8 cellular contexts compared by ENCODE assay signal in the genomic region with DNA sequence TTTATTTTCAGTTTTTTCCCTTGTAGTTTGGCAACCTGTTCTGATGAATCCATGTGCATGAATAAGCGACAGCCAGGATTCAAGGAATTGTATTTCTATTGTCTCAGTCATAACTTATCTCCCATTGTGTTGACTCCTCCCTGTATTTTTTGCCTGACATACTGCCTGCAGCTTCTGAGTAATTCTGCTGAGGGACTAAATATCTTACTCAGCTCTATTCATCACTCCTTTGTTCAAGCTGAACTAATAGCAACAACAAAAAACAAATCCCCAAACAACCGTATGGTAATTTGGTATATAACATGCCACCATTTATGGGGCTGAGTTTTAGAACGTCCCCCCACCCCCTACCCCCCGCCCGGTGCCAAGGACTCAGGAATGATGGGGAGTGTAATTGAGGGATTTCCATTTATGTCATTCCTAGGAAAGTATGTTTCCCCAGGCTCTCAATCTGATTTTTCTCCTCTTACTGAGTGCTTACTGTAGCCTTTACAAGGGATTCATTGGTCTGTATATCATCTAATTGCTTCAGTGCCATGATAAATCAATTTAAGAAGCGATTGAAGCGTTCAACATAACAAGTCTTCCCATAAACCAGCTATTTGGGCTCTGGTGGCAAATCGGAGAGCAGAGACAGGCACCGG. TPM values are rescaled to one million over a fixed set of nuclear protein-coding genes. Genes with fewer than 3 reads are reported as not detected.
A peak's percentile ranks its signal among the peaks of the same experiment; 100 is the strongest.
DNase-seq lines count a peak whose midpoint lies in the region; ATAC-seq, FAIRE-seq and TF ChIP-seq lines count a peak whose summit lies in the region.

No MANE protein-coding gene starts in this region.

- peak overlapping the region; percentile 80 for H3K27ac ChIP-seq in astrocyte (ENCODE audit: low read depth, low read length)
- no peak overlapping the region for H3K27ac ChIP-seq in HepG2 (ENCODE audit: extremely low read length, insufficient read depth, low read length)
- H3K27ac ChIP-seq in upper lobe of right lung = peak overlapping the region; percentile 70

- H3K4me3 ChIP-seq in astrocyte (ENCODE audit: insufficient read depth, low read depth, low read length) (peak overlapping the region; percentile 78), HepG2 (replicated peaks in 1 of 3; ENCODE audit: insufficient read depth in 1 of 3, low read depth in 2 of 3, low read length in 3 of 3) (peak overlapping the region; percentile 44 to 61 (median 53)), upper lobe of right lung (peak overlapping the region; percentile 51)

- H3K4me1 ChIP-seq in astrocyte (ENCODE audit: insufficient read depth, low read length) (no peaks in the 10 kb centered on the region), HepG2 (ENCODE audit: insufficient read depth, low read length) (peaks cover 15% of the 10 kb centered on the region), upper lobe of right lung (peaks cover 5% of the 10 kb centered on the region)

- no peaks in the 10 kb centered on the region for H3K36me3 ChIP-seq in astrocyte (ENCODE audit: insufficient read depth, low read length)
- no peaks in the 10 kb centered on the region for H3K36me3 ChIP-seq in HepG2 (replicated peaks in 1 of 2; ENCODE audit: control insufficient read depth in 1 of 2, insufficient read depth in 2 of 2, low read length in 2 of 2)
- H3K36me3 ChIP-seq in upper lobe of right lung = no peaks in the 10 kb centered on the region

- no peaks in the 10 kb centered on the region for H4K20me1 ChIP-seq in astrocyte (ENCODE audit: insufficient read depth, low read length)
- H4K20me1 ChIP-seq in HepG2 (ENCODE audit: insufficient read depth, low read length) = no peaks in the 10 kb centered on the region

- peak; percentile 48 for DNase-seq in AG08395 (ENCODE audit: low spot score)
- DNase-seq in astrocyte (ENCODE audit: low read depth) = peak; percentile 72
- no peak for DNase-seq in HepG2 (ENCODE audit: low spot score)
- DNase-seq in upper lobe of right lung = no peak
- no peak for DNase-seq in SW480 (ENCODE audit: low spot score)
- DNase-seq in activated CD4-positive, alpha-beta T cell treated with anti-CD3 and anti-CD28 coated beads, Interleukin-2, amount 50 U/mL, for 1 hour = no peak

- H3K4me2 ChIP-seq in astrocyte (ENCODE audit: low read length) (peak overlapping the region; percentile 95), HepG2 (ENCODE audit: low read depth, low read length) (peak overlapping the region; percentile 91)

- TF ChIP-seq CTCF in astrocyte (IDR thresholded peaks at IDR 0.05; ENCODE audit: insufficient read depth, low read depth, low read length) (no peak), HepG2 (CRISPR knock-in tag; IDR thresholded peaks at IDR 0.05) (no peak), upper lobe of right lung (IDR thresholded peaks at IDR 0.05) (no peak)

- WGBS in HepG2 (ENCODE audit: low lambda C conversion rate) = 33% methylated on average over 9 of the region's 9 CpGs

- no peak for TF ChIP-seq POLR2A in HepG2 (IDR thresholded peaks at IDR 0.05; ENCODE audit: insufficient read depth in 1 of 2, low read depth in 2 of 2, low read length in 2 of 2)

- H3K79me2 ChIP-seq in astrocyte (ENCODE audit: insufficient read depth, low read length) (no peaks in the 10 kb centered on the region), HepG2 (ENCODE audit: insufficient read depth, low read length) (no peaks in the 10 kb centered on the region)

- H3K27me3 Mint-ChIP-seq in astrocyte (ENCODE audit: low read depth, unreplicated experiment) = no peaks in the 10 kb centered on the region

- POLR2A ChIA-PET in HepG2 (lab: Yijun Ruan, JAX) = no interaction called here

- intact Hi-C loops in HepG2 (cut with micrococcal nuclease; ENCODE audit: unreplicated experiment) = loop anchor here (5.0 kb wide), 2 partner anchors 94 to 339 kb away; a partner anchor contains a TSS
- intact Hi-C loops in upper lobe of right lung (cut with DNase I) = no loop called here

- H3K9me3 Mint-ChIP-seq in astrocyte (ENCODE audit: unreplicated experiment) = peaks cover 3% of the 10 kb centered on the region

- peaks cover 8% of the 10 kb centered on the region for H3K4me1 Mint-ChIP-seq in astrocyte (ENCODE audit: low read depth, unreplicated experiment)

- H3K27me3 ChIP-seq in astrocyte (ENCODE audit: insufficient read depth, low read length) (no peaks in the 10 kb centered on the region), HepG2 (ENCODE audit: control insufficient read depth in 1 of 2, insufficient read depth in 2 of 2, low read length in 2 of 2) (0 out of 5 replicates have a peak, but pooled peaks cover 1 to 4% of the 10 kb centered on the region in 2 experiments), upper lobe of right lung (no peaks in the 10 kb centered on the region)

- ATAC-seq in HG03175 (IDR thresholded peaks at IDR 0.05; ENCODE audit: unreplicated experiment) (peak; percentile 1), HepG2 (peak; percentile 59), upper lobe of right lung (no peak), GM18858 (IDR thresholded peaks at IDR 0.05; ENCODE audit: unreplicated experiment) (no peak)

- CTCF ChIA-PET in HepG2 (lab: Yijun Ruan, JAX; ENCODE audit: low intra/inter-chr PET ratio, low total read pairs) = interaction anchor here (1.3 to 3.7 kb wide), 3 partner anchors 143 to 424 kb away, joined by 3 to 44 read pairs (median 14); a partner anchor contains a TSS

- in situ Hi-C loops in HepG2 (cut with HindIII; ENCODE audit: extremely low pct_ligation_motif_present, low pct_unique_long_range_greater_than_20kb) = loop anchor here (10.0 kb wide), 2 partner anchors 387 to 427 kb away; a partner anchor contains a TSS

- TF ChIP-seq RAD21 in HepG2 (CRISPR knock-in tag; IDR thresholded peaks at IDR 0.05) = no peak

- TF ChIP-seq EP300 in HepG2 (IDR thresholded peaks at IDR 0.05; ENCODE audit: low read depth in 2 of 2, low read length in 2 of 2) = no peak
- no peak for TF ChIP-seq EP300 in HepG2 (CRISPR knock-in tag; IDR thresholded peaks at IDR 0.05; ENCODE audit: borderline replicate concordance)

- peak overlapping the region; percentile 87 for H3K4me3 Mint-ChIP-seq in astrocyte (ENCODE audit: unreplicated experiment)

- no TSS peak for BruUV-seq in HepG2 (replicated peaks; lab: Mats Ljungman, UMichigan)

- H3K9ac ChIP-seq in astrocyte (ENCODE audit: low read length) = peak overlapping the region; percentile 87
- H3K9ac ChIP-seq in HepG2 (ENCODE audit: insufficient read depth, low read depth, low read length) = peak overlapping the region; percentile 19; the same call in 1 of the 2 replicates

- H3K27ac Mint-ChIP-seq in astrocyte (ENCODE audit: unreplicated experiment) = peak overlapping the region; percentile 87

- FAIRE-seq in astrocyte (lab: Jason Lieb, UNC) (peak; percentile 59), HepG2 (lab: Jason Lieb, UNC) (no peak)

- H3K9me3 ChIP-seq in astrocyte (ENCODE audit: insufficient read depth, low read depth, low read length) = no peaks in the 10 kb centered on the region
- no peaks in the 10 kb centered on the region for H3K9me3 ChIP-seq in HepG2 (ENCODE audit: low read length)
- no peaks in the 10 kb centered on the region for H3K9me3 ChIP-seq in upper lobe of right lung

- H2AFZ ChIP-seq in astrocyte (ENCODE audit: low read depth, low read length) = peak overlapping the region; percentile 87
- H2AFZ ChIP-seq in HepG2 (ENCODE audit: low read length) = peak overlapping the region; percentile 85

- no peaks in the 10 kb centered on the region for H3K36me3 Mint-ChIP-seq in astrocyte (ENCODE audit: low read depth, unreplicated experiment)

RNA-seq across cellular contexts. Expression of a gene that starts 40.9 kb away (rescaled TPM):
- total RNA-seq in astrocyte (82.8 and 108 TPM in 2 replicates), HepG2 (2016; rRNA removed; fragmentation: Illumina TruSeq; extraction: Trizol) (399 and 508 TPM in 2 replicates), upper lobe of right lung (335 TPM)
- total RNA-seq in HepG2 (2016; cell fraction: cytosol; rRNA removed; fragmentation: Illumina TruSeq; extraction: Trizol; ENCODE audit: low read depth) = 60.7 and 79.3 TPM in 2 replicates
- 397 and 512 TPM in 2 replicates for total RNA-seq in HepG2 (2016; cell fraction: insoluble cytoplasmic fraction; rRNA removed; fragmentation: Illumina TruSeq; extraction: Trizol)
- 102 and 119 TPM in 2 replicates for total RNA-seq in HepG2 (2016; cell fraction: membrane; rRNA removed; fragmentation: Illumina TruSeq; extraction: Trizol)
- total RNA-seq in HepG2 (2016; cell fraction: nucleus; rRNA removed; fragmentation: Illumina TruSeq; extraction: Trizol) = 218 and 251 TPM in 2 replicates
- polyA plus RNA-seq in HepG2 (2011; rRNA removed) = 163 and 178 TPM in 2 replicates
- polyA plus RNA-seq in HepG2 (2011; cell fraction: cytosol; rRNA removed) = 98.0 and 194 TPM in 2 replicates
- polyA plus RNA-seq in HepG2 (2011; cell fraction: nucleus; rRNA removed) = 119 and 175 TPM in 2 replicates
- 153 and 212 TPM in 2 replicates for polyA plus RNA-seq in HepG2 (2012)
- polyA plus RNA-seq in HepG2 (2016; cell fraction: cytosol; fragmentation: Illumina TruSeq; extraction: Trizol; ENCODE audit: low read depth) = 35.4 and 40.3 TPM in 2 replicates
- 332 and 336 TPM in 2 replicates for polyA plus RNA-seq in HepG2 (2016; cell fraction: insoluble cytoplasmic fraction; fragmentation: Illumina TruSeq; extraction: Trizol; ENCODE audit: low read depth)
- polyA plus RNA-seq in HepG2 (2016; cell fraction: membrane; fragmentation: Illumina TruSeq; extraction: Trizol; ENCODE audit: low read depth) = 57.1 and 67.7 TPM in 2 replicates
- polyA plus RNA-seq in HepG2 (2016; cell fraction: nucleus; fragmentation: Illumina TruSeq; extraction: Trizol; ENCODE audit: insufficient read depth, low read depth) = 221 and 269 TPM in 2 replicates
- polyA minus RNA-seq in HepG2 (2011; rRNA and poly(A)+ RNA removed; ENCODE audit: low replicate concordance) = 271 and 288 TPM in 2 replicates
- 117 and 147 TPM in 2 replicates for polyA minus RNA-seq in HepG2 (2011; cell fraction: cytosol; rRNA and poly(A)+ RNA removed)
- 131 and 184 TPM in 2 replicates for polyA minus RNA-seq in HepG2 (2011; cell fraction: nucleus; rRNA and poly(A)+ RNA removed)

RNA-seq across cellular contexts. Expression of a gene that starts 55.6 kb away (rescaled TPM):
- total RNA-seq in astrocyte (25.9 and 33.1 TPM in 2 replicates), HepG2 (2016; rRNA removed; fragmentation: Illumina TruSeq; extraction: Trizol) (11.2 and 14.9 TPM in 2 replicates), upper lobe of right lung (22.4 TPM)
- total RNA-seq in HepG2 (2016; cell fraction: cytosol; rRNA removed; fragmentation: Illumina TruSeq; extraction: Trizol; ENCODE audit: low read depth) = 3.2 and 3.7 TPM in 2 replicates
- total RNA-seq in HepG2 (2016; cell fraction: insoluble cytoplasmic fraction; rRNA removed; fragmentation: Illumina TruSeq; extraction: Trizol) = 13.3 and 15.4 TPM in 2 replicates
- total RNA-seq in HepG2 (2016; cell fraction: membrane; rRNA removed; fragmentation: Illumina TruSeq; extraction: Trizol) = 7.0 and 8.4 TPM in 2 replicates
- total RNA-seq in HepG2 (2016; cell fraction: nucleus; rRNA removed; fragmentation: Illumina TruSeq; extraction: Trizol) = 3.7 and 5.8 TPM in 2 replicates
- polyA plus RNA-seq in HepG2 (2011; rRNA removed) = 4.9 and 6.4 TPM in 2 replicates
- polyA plus RNA-seq in HepG2 (2011; cell fraction: cytosol; rRNA removed) = 6.7 and 7.1 TPM in 2 replicates
- polyA plus RNA-seq in HepG2 (2011; cell fraction: nucleus; rRNA removed) = 2.5 TPM in 2 replicates
- polyA plus RNA-seq in HepG2 (2012) = 6.2 and 6.6 TPM in 2 replicates
- 1.0 and 1.2 TPM in 2 replicates for polyA plus RNA-seq in HepG2 (2016; cell fraction: cytosol; fragmentation: Illumina TruSeq; extraction: Trizol; ENCODE audit: low read depth)
- 16.1 and 16.3 TPM in 2 replicates for polyA plus RNA-seq in HepG2 (2016; cell fraction: insoluble cytoplasmic fraction; fragmentation: Illumina TruSeq; extraction: Trizol; ENCODE audit: low read depth)
- polyA plus RNA-seq in HepG2 (2016; cell fraction: membrane; fragmentation: Illumina TruSeq; extraction: Trizol; ENCODE audit: low read depth) = 2.5 and 2.7 TPM in 2 replicates
- polyA plus RNA-seq in HepG2 (2016; cell fraction: nucleus; fragmentation: Illumina TruSeq; extraction: Trizol; ENCODE audit: insufficient read depth, low read depth) = 5.1 and 5.5 TPM in 2 replicates
- polyA minus RNA-seq in HepG2 (2011; rRNA and poly(A)+ RNA removed; ENCODE audit: low replicate concordance) = 3.0 and 11.3 TPM in 2 replicates
- 8.5 and 9.0 TPM in 2 replicates for polyA minus RNA-seq in HepG2 (2011; cell fraction: cytosol; rRNA and poly(A)+ RNA removed)
- polyA minus RNA-seq in HepG2 (2011; cell fraction: nucleus; rRNA and poly(A)+ RNA removed) = 5.5 and 10.3 TPM in 2 replicates

Comparison
In these comparisons a context has a peak if more than half of its experiments do, and no peak if none do; other contexts are left out.
1. DNase-seq: peak in AG08395 (single experiment) and astrocyte (single experiment); none in HepG2 (single experiment), upper lobe of right lung (single experiment), SW480 (single experiment) and activated CD4-positive, alpha-beta T cell treated with anti-CD3 and anti-CD28 coated beads, Interleukin-2, amount 50 U/mL, for 1 hour (single experiment).
2. ATAC-seq: peak in HG03175 (single experiment) and HepG2 (single experiment); none in upper lobe of right lung (single experiment) and GM18858 (single experiment).
3. Peak in every context shown above with its lines, with median percentiles within 50 percentile points of each other: H3K4me3 ChIP-seq.